ENCODE assay signal across 8 cellular contexts in genomic region chr5:177591690-177592009, GRCh38. TPM values are rescaled to one million over a fixed set of nuclear protein-coding genes. Genes with fewer than 3 reads are reported as not detected.
DNase-seq lines count a peak whose midpoint lies in the region; ATAC-seq and TF ChIP-seq lines count a peak whose summit lies in the region.

No MANE protein-coding gene starts in this region.

- H3K27ac Mint-ChIP-seq in CD14-positive monocyte: peak overlapping the region in 3 of 7 donors; percentile 25 to 83 (median 66)

- no peak for TF ChIP-seq RAD21 in neural cell (conservative IDR thresholded peaks at IDR 0.05)

- in situ Hi-C loops in ACHN (cut with HindIII; ENCODE audit: low pct_ligation_motif_present, low pct_unique_long_range_greater_than_20kb, low sequenced_read_pairs): no loop called here

- no peak overlapping the region for H3K9ac ChIP-seq in Loucy (ENCODE audit: low read depth, low read length, poor library complexity, severe bottlenecking)
- H3K9ac ChIP-seq in duodenal mucosa (ENCODE audit: low read depth in 1 of 2, low read length in 2 of 2): peak overlapping the region in 1 of 2 donors; percentile 90
- H3K9ac ChIP-seq in neural cell (ENCODE audit: low read length): peak overlapping the region; percentile 16

- no peak for ATAC-seq in HG02870 (IDR thresholded peaks at IDR 0.05; ENCODE audit: unreplicated experiment)
- no peak for ATAC-seq in HG02623 (IDR thresholded peaks at IDR 0.05; ENCODE audit: unreplicated experiment)

- peaks cover 25% of the 10 kb centered on the region for H3K4me1 Mint-ChIP-seq in CD14-positive monocyte

- TF ChIP-seq CTCF in CD14-positive monocyte (IDR thresholded peaks at IDR 0.05) (no peak), Loucy (conservative IDR thresholded peaks at IDR 0.05; ENCODE audit: low read length) (no peak), neural cell (IDR thresholded peaks at IDR 0.05; ENCODE audit: poor library complexity, severe bottlenecking) (no peak)

- intact Hi-C loops in CD14-positive monocyte (cut with micrococcal nuclease): loop anchor here (10.0 kb wide), 2 partner anchors 277 to 287 kb away; partner anchors contain the start of genes MXD3 (in 1 of the 2), PRELID1 (in 1 of the 2) and RAB24 (in 1 of the 2)

- H3K36me3 Mint-ChIP-seq in CD14-positive monocyte: peaks cover 31 to 35% of the 10 kb centered on the region in 2 donors

- H3K79me2 ChIP-seq in Loucy (ENCODE audit: insufficient read depth, low read length) (peaks cover 25% of the 10 kb centered on the region), neural cell (replicated peaks; ENCODE audit: insufficient read depth, low read length) (peaks cover 11% of the 10 kb centered on the region)

- H3K36me3 ChIP-seq in Loucy (ENCODE audit: insufficient read depth, low read length) (no peaks in the 10 kb centered on the region; the same call in 1 of the 2 replicates), duodenal mucosa (ENCODE audit: control insufficient read depth in 1 of 2, insufficient read depth in 2 of 2, low read length in 2 of 2) (peaks cover 22 to 35% of the 10 kb centered on the region in 2 donors), neural cell (ENCODE audit: insufficient read depth, low read length) (peaks cover 8% of the 10 kb centered on the region)

- peak overlapping the region; percentile 66 for H2AFZ ChIP-seq in Loucy (ENCODE audit: low read length)
- H2AFZ ChIP-seq in neural cell (ENCODE audit: low read depth, low read length): peak overlapping the region; percentile 52

- no peak overlapping the region for H3K27ac ChIP-seq in duodenal mucosa (ENCODE audit: low read depth, low read length)
- no peak overlapping the region for H3K27ac ChIP-seq in neural cell (ENCODE audit: low read length)

- DNase-seq in CD14-positive monocyte (ENCODE audit: low spot score): no peak
- DNase-seq in NCI-H510A treated with DMSO at 0.1 percent for 48 hours (lab: John Stamatoyannopoulos, UW): no peak
- DNase-seq in ACHN: no peak

- H3K9me3 ChIP-seq in Loucy (ENCODE audit: insufficient read depth, low read depth, low read length) (no peaks in the 10 kb centered on the region), duodenal mucosa (ENCODE audit: control insufficient read depth in 1 of 2, low read length in 2 of 2) (no peaks in the 10 kb centered on the region), neural cell (ENCODE audit: low read length) (no peaks in the 10 kb centered on the region)

- peaks cover 12% of the 10 kb centered on the region for H3K4me1 ChIP-seq in Loucy (ENCODE audit: insufficient read depth, low read length, poor library complexity, severe bottlenecking)
- H3K4me1 ChIP-seq in duodenal mucosa (ENCODE audit: control insufficient read depth in 1 of 2, insufficient read depth in 2 of 2, low read length in 2 of 2): peaks cover 18 to 20% of the 10 kb centered on the region in 2 donors

- H3K4me3 ChIP-seq in Loucy (ENCODE audit: low read length, poor library complexity, severe bottlenecking) (peak overlapping the region; percentile 86), duodenal mucosa (ENCODE audit: low read depth in 1 of 2, low read length in 2 of 2) (peak overlapping the region; percentile 78 to 99), neural cell (ENCODE audit: low read length) (peak overlapping the region; percentile 79)

- H4K20me1 ChIP-seq in Loucy (ENCODE audit: insufficient read depth, low read length, poor library complexity, severe bottlenecking): peaks cover 12% of the 10 kb centered on the region
- H4K20me1 ChIP-seq in neural cell (ENCODE audit: insufficient read depth): no peaks in the 10 kb centered on the region

- no peaks in the 10 kb centered on the region for H3K27me3 ChIP-seq in Loucy (ENCODE audit: insufficient read depth, low read length, poor library complexity, severe bottlenecking)
- H3K27me3 ChIP-seq in duodenal mucosa (ENCODE audit: control insufficient read depth in 1 of 2, insufficient read depth in 2 of 2, low read length in 2 of 2): peaks cover 0 to 3% of the 10 kb centered on the region in 2 donors
- peaks cover 18% of the 10 kb centered on the region for H3K27me3 ChIP-seq in neural cell (ENCODE audit: insufficient read depth, low read depth, low read length)

- H3K9me3 Mint-ChIP-seq in CD14-positive monocyte: no peaks in the 10 kb centered on the region

- TF ChIP-seq EP300 in neural cell (conservative IDR thresholded peaks at IDR 0.05; ENCODE audit: poor library complexity, severe bottlenecking): no peak

- H3K4me3 Mint-ChIP-seq in CD14-positive monocyte: peak overlapping the region; percentile 100

- H3K9me2 ChIP-seq in Loucy (replicated peaks; ENCODE audit: low read depth, low read length) (no peaks in the 10 kb centered on the region), neural cell (ENCODE audit: insufficient read depth, low read length) (no peaks in the 10 kb centered on the region)

- H3K4me2 ChIP-seq in Loucy (ENCODE audit: low read depth, low read length, poor library complexity, severe bottlenecking) (peak overlapping the region; percentile 59), neural cell (ENCODE audit: low read length) (peak overlapping the region; percentile 70)

- no peaks in the 10 kb centered on the region for H3F3A ChIP-seq in Loucy (ENCODE audit: low read depth)
- no peaks in the 10 kb centered on the region for H3F3A ChIP-seq in neural cell (ENCODE audit: insufficient read depth, low read length, poor library complexity, severe bottlenecking)

- H3K27me3 Mint-ChIP-seq in CD14-positive monocyte (ENCODE audit: low read depth in 3 of 3): peaks cover 10 to 25% (median 13%) of the 10 kb centered on the region in 3 donors

TF ChIP-seq in neural cell, 6 proteins besides CTCF, POLR2A, EP300 and RAD21:
- TF ChIP-seq TAF1 (IDR thresholded peaks at IDR 0.05; ENCODE audit: low read depth) (no peak), SMC3 (conservative IDR thresholded peaks at IDR 0.05; ENCODE audit: poor library complexity) (no peak), REST (IDR thresholded peaks at IDR 0.05; ENCODE audit: borderline replicate concordance) (no peak), MXI1 (conservative IDR thresholded peaks at IDR 0.05; ENCODE audit: poor library complexity, severe bottlenecking) (no peak), EZH2 (IDR thresholded peaks at IDR 0.05; ENCODE audit: borderline replicate concordance, insufficient read depth, low read length, poor library complexity, severe bottlenecking) (no peak), POLR2AphosphoS5 (IDR thresholded peaks at IDR 0.05) (no peak)

RNA-seq across cellular contexts. Expression of gene TMED9, which starts 0.4 kb away (rescaled TPM):
- polyA plus RNA-seq in CD14-positive monocyte (100 to 1,000 TPM; 136 to 150 TPM), neural cell (53.8 and 59.1 TPM in 2 replicates)
- 37.0 TPM in 2 replicates for polyA minus RNA-seq in neural cell

RNA-seq across cellular contexts. Expression of gene B4GALT7, which starts 8.3 kb away (rescaled TPM):
- 10 to 100 TPM; 15.6 to 18.8 TPM for polyA plus RNA-seq in CD14-positive monocyte
- polyA plus RNA-seq in neural cell: 60.2 and 66.1 TPM in 2 replicates
- polyA minus RNA-seq in neural cell: 27.7 and 30.4 TPM in 2 replicates

RNA-seq across cellular contexts. Expression of gene FAM193B, which starts 37.3 kb away (rescaled TPM):
- polyA plus RNA-seq in CD14-positive monocyte (1 to 10 TPM; 1.6 to 1.9 TPM), neural cell (79.2 and 97.3 TPM in 2 replicates)
- 45.8 and 51.6 TPM in 2 replicates for polyA minus RNA-seq in neural cell

Comparison
In these comparisons a context has a peak if more than half of its experiments do, and no peak if none do; other contexts are left out.
1. RNA of gene FAM193B, which starts 37.3 kb away (polyA plus RNA-seq): 79.2 to 97.3 TPM in neural cell; 1.6 to 1.9 TPM in CD14-positive monocyte; every median in the first group is over 10 times any median in the second.
2. Peak in every context shown above with its lines, with median percentiles within 50 percentile points of each other: H3K4me3 ChIP-seq.